Comparison of ENCODE assay signal across 8 cellular contexts in genomic region chr10:13347235-13348156, GRCh38. TPM values are rescaled to one million over a fixed set of nuclear protein-coding genes. Genes with fewer than 3 reads are reported as not detected.
A peak's percentile ranks its signal among the peaks of the same experiment; 100 is the strongest.
DNase-seq lines count a peak whose midpoint lies in the region; ATAC-seq and TF ChIP-seq lines count a peak whose summit lies in the region.

No MANE protein-coding gene starts in this region.

- no peaks in the 10 kb centered on the region for H3K27me3 ChIP-seq in SJCRH30
- no peaks in the 10 kb centered on the region for H3K27me3 ChIP-seq in gastroesophageal sphincter
- H3K27me3 ChIP-seq in neutrophil: peaks cover 41% of the 10 kb centered on the region

- TF ChIP-seq CTCF in gastroesophageal sphincter (IDR thresholded peaks at IDR 0.05) (no peak), neutrophil (IDR thresholded peaks at IDR 0.05) (no peak)

- H3K4me1 ChIP-seq in SJCRH30 (peaks cover 8% of the 10 kb centered on the region; the same call in 1 of the 2 replicates), gastroesophageal sphincter (peaks cover 0 to 52% (median 5%) of the 10 kb centered on the region in 3 donors), neutrophil (ENCODE audit: control insufficient read depth in 1 of 2, insufficient read depth in 1 of 2, low read depth in 1 of 2, low read length in 1 of 2) (peaks cover 25 to 29% of the 10 kb centered on the region in 2 experiments)

- DNase-seq in D341Med (ENCODE audit: low spot score): peak; percentile 88
- DNase-seq in HuH-7.5 (ENCODE audit: low spot score): peak; percentile 70
- DNase-seq in SJCRH30: peak; percentile 67 to 72
- peak; percentile 84 for DNase-seq in activated naive CD4-positive, alpha-beta T cell treated with Interleukin-2 at 50 U/mL for 16 hours
- DNase-seq in substantia nigra (lab: John Stamatoyannopoulos, UW): peak in 48 of 49 donors; percentile 15 to 87 (median 68)

- H3K27ac ChIP-seq in SJCRH30 (peak overlapping the region; percentile 94), gastroesophageal sphincter (peak overlapping the region; percentile 93 to 99 (median 96)), neutrophil (peak overlapping the region; percentile 57), substantia nigra (ENCODE audit: low read depth, low read length, poor library complexity, severe bottlenecking) (peak overlapping the region; percentile 74)

- TF ChIP-seq POLR2A in gastroesophageal sphincter (IDR thresholded peaks at IDR 0.05): peak; percentile 12 to 44

- H3K9me3 ChIP-seq in SJCRH30 (replicated peaks) (no peaks in the 10 kb centered on the region), gastroesophageal sphincter (no peaks in the 10 kb centered on the region), neutrophil (no peaks in the 10 kb centered on the region)

- ATAC-seq in GM21423 (IDR thresholded peaks at IDR 0.05; ENCODE audit: unreplicated experiment) (peak; percentile 48), gastroesophageal sphincter (peak; percentile 87)

- H3K36me3 ChIP-seq in SJCRH30 (peaks cover 14% of the 10 kb centered on the region; the same call in 1 of the 2 replicates), gastroesophageal sphincter (peaks cover 0 to 10% of the 10 kb centered on the region in 2 donors), neutrophil (no peaks in the 10 kb centered on the region)

- no peak for TF ChIP-seq EP300 in gastroesophageal sphincter (IDR thresholded peaks at IDR 0.05)

- H3K4me3 ChIP-seq in SJCRH30 (peak overlapping the region; percentile 72), gastroesophageal sphincter (peak overlapping the region; percentile 79 to 86), neutrophil (ENCODE audit: low read depth in 1 of 2, low read length in 1 of 2) (peak overlapping the region; percentile 63 to 71)

- 0% methylated on average over 1 of the region's 145 CpGs for WGBS in gastroesophageal sphincter (ENCODE audit: low coverage in 1 of 2), 2 donors

RNA-seq across cellular contexts. Expression of gene SEPHS1, which starts 0.6 kb away (rescaled TPM):
- total RNA-seq in SJCRH30 (2014; rRNA removed; shearing (Covaris generic)): 106 and 109 TPM in 2 replicates
- total RNA-seq in gastroesophageal sphincter: 10 to 100 TPM; 42.4 to 57.0 (median 45.5) TPM

RNA-seq across cellular contexts. Expression of gene PHYH, which starts 47.6 kb away (rescaled TPM):
- total RNA-seq in SJCRH30 (2014; rRNA removed; shearing (Covaris generic)): 12.8 and 14.1 TPM in 2 replicates
- 10 to 100 TPM; 31.9 to 53.4 (median 36.4) TPM for total RNA-seq in gastroesophageal sphincter

Comparison
In these comparisons a context has a peak if more than half of its experiments do, and no peak if none do; other contexts are left out.
1. Peak in every context shown above with its lines: DNase-seq, ATAC-seq, H3K4me3 ChIP-seq and H3K27ac ChIP-seq.